In the genomic region with DNA sequence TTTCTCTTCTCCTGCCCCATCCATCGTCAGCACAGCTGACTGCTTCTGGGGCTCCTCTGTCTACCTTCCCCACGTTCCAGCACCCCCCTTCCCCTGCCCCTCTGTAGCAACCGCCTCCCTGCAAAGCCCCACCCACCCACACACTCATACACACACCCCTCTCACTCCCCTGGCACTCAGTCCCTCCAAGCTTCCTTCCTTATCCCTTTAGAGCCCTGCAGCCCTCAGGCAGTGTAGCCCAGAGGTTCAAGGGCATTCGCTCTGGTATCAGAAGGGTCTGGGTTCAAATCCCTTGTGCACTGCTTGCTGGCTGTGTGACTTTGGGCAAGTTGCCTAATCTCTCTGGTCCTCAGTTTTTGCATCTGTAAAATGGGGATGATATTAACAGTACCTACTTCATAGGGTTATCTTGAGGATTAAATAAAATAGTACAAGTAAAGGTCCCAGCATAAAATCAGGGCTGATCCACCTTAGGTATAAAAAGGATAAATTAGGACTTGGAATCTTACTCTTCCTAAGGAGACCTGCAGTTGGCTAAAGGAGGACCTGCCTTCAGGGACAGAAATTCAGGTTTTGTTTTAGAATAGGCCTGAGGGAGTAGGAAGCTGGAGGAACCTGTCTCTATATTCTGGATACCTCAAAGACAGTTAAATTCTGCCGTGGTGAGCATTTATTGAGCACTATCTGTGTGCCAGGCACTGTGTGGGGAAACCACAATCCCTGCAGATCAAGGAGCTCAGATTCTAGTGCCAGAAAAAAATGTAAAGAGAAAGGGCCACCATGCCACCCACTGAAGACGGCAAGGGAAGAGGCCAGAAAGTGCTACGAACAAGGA, we compare ENCODE assay signal across 11 cellular contexts.
DNase-seq lines count a peak whose midpoint lies in the region; ATAC-seq, FAIRE-seq and TF ChIP-seq lines count a peak whose summit lies in the region.
"Had no signal": no experiment of that assay in that cellular context is flagged by ENCODE, and none has a peak within 500 bp of the region (broad histone marks: within the 10 kb centered on the region; RNA-seq: fewer than 3 reads in every experiment).

No MANE protein-coding gene starts in this region.

- no TSS peak for BruUV-seq in Calu3 (replicated peaks; lab: Mats Ljungman, UMichigan)

- H3K4me3 ChIP-seq in brain microvascular endothelial cell (ENCODE audit: low read depth, low read length) (peak overlapping the region; percentile 12), smooth muscle cell (no peak overlapping the region), lower leg skin (ENCODE audit: low read depth, poor library complexity, severe bottlenecking) (no peak overlapping the region)

- H3K4me1 ChIP-seq in smooth muscle cell (ENCODE audit: low read depth), result no peaks in the 10 kb centered on the region

- TF ChIP-seq CTCF in Calu3 (IDR thresholded peaks at IDR 0.05; ENCODE audit: unreplicated experiment), result no peak
- no peak for TF ChIP-seq CTCF in brain microvascular endothelial cell (IDR thresholded peaks at IDR 0.05; ENCODE audit: low read depth, low read length, missing control alignments)
- TF ChIP-seq CTCF in smooth muscle cell (IDR thresholded peaks at IDR 0.05; ENCODE audit: borderline replicate concordance, insufficient read depth, poor library complexity, severe bottlenecking), result no peak
- no peak for TF ChIP-seq CTCF in lower leg skin (IDR thresholded peaks at IDR 0.05)

- no peaks in the 10 kb centered on the region for H3K4me1 Mint-ChIP-seq in Calu3 (ENCODE audit: low read depth, unreplicated experiment)

- H3K27me3 Mint-ChIP-seq in Calu3 (ENCODE audit: unreplicated experiment), result no peaks in the 10 kb centered on the region

- no peaks in the 10 kb centered on the region for H3K36me3 Mint-ChIP-seq in Calu3 (ENCODE audit: insufficient read depth, unreplicated experiment)
- H3K36me3 Mint-ChIP-seq: activated naive CD4-positive, alpha-beta T cell treated with anti-CD3 and anti-CD28 coated beads, Interleukin-2, amount 50 U/mL, for 72 hours had no signal

- 56% methylated on average over 6 of the region's 7 CpGs for WGBS in smooth muscle cell (ENCODE audit: low lambda C conversion rate)
- WGBS in lower leg skin, 2 donors, result 17 to 19% methylated on average over 7 of the region's 7 CpGs

- intact Hi-C loops in Calu3 (cut with micrococcal nuclease; ENCODE audit: unreplicated experiment) (no loop called here), left colon (cut with DNase I, micrococcal nuclease) (no loop called here), lower leg skin (cut with DNase I; ENCODE audit: low total_unique reads) (no loop called here)

- H3K4me2 ChIP-seq in smooth muscle cell, result no peak overlapping the region

- H3F3A ChIP-seq in smooth muscle cell (ENCODE audit: low read depth), result no peaks in the 10 kb centered on the region

- FAIRE-seq in GM12892 (lab: Jason Lieb, UNC), result no peak

- in situ Hi-C loops in brain microvascular endothelial cell (cut with HindIII; ENCODE audit: low pct_ligation_motif_present, low sequenced_read_pairs), result no loop called here

- no peaks in the 10 kb centered on the region for H3K79me2 ChIP-seq in smooth muscle cell (ENCODE audit: low read depth)

- H3K36me3 ChIP-seq in brain microvascular endothelial cell (replicated peaks) (no peaks in the 10 kb centered on the region), smooth muscle cell (ENCODE audit: low read depth) (no peaks in the 10 kb centered on the region)

- DNase-seq in Calu3 (no peak), brain microvascular endothelial cell (no peak), left colon (no peak), smooth muscle cell (lab: John Stamatoyannopoulos, UW; ENCODE audit: unreplicated experiment) (no peak), GM12892 (ENCODE audit: insufficient read length) (no peak), NCI-H69 (lab: John Stamatoyannopoulos, UW) (no peak), lower leg skin (ENCODE audit: low spot score in 2 of 2) (no peak), DMS 273 (lab: John Stamatoyannopoulos, UW; ENCODE audit: unreplicated experiment) (no peak)
- DNase-seq: activated CD4-positive, alpha-beta T cell treated with anti-CD3 and anti-CD28 coated beads, Interleukin-2, amount 50 U/mL, for 1 hour had no signal

- H3K27ac Mint-ChIP-seq in Calu3 (ENCODE audit: unreplicated experiment), result peak overlapping the region; percentile 27
- H3K27ac Mint-ChIP-seq: activated naive CD4-positive, alpha-beta T cell treated with anti-CD3 and anti-CD28 coated beads, Interleukin-2, amount 50 U/mL, for 72 hours; endodermal cell had no signal

- no peak overlapping the region for H2AFZ ChIP-seq in smooth muscle cell (ENCODE audit: low read depth)

- H3K9ac ChIP-seq in smooth muscle cell (ENCODE audit: low read depth), result no peak overlapping the region

- CTCF ChIA-PET in Calu3 (lab: Charles Lee), result interaction anchor here (1.0 to 1.2 kb wide), 2 partner anchors 25 to 29 kb away, joined by 3 to 4 read pairs; no protein-coding TSS in a partner anchor

- no peaks in the 10 kb centered on the region for H4K20me1 ChIP-seq in smooth muscle cell (ENCODE audit: low read depth)

- H3K27ac ChIP-seq in brain microvascular endothelial cell, result no peak overlapping the region
- peak overlapping the region; percentile 12 for H3K27ac ChIP-seq in smooth muscle cell (ENCODE audit: low read depth)

- peak; percentile 72 for ATAC-seq in left colon
- ATAC-seq: activated naive CD4-positive, alpha-beta T cell treated with anti-CD3 and anti-CD28 coated beads, Interleukin-2, amount 50 U/mL, for 72 hours had no signal

- no peak overlapping the region for H3K4me3 Mint-ChIP-seq in Calu3 (ENCODE audit: low read depth, unreplicated experiment)
- H3K4me3 Mint-ChIP-seq: endodermal cell had no signal

- H3K27me3 ChIP-seq in brain microvascular endothelial cell (replicated peaks) (no peaks in the 10 kb centered on the region), smooth muscle cell (ENCODE audit: low read depth) (no peaks in the 10 kb centered on the region)

- no peaks in the 10 kb centered on the region for H3K9me3 Mint-ChIP-seq in Calu3 (ENCODE audit: low read depth, unreplicated experiment)
- H3K9me3 Mint-ChIP-seq: activated naive CD4-positive, alpha-beta T cell treated with anti-CD3 and anti-CD28 coated beads, Interleukin-2, amount 50 U/mL, for 72 hours; endodermal cell had no signal

- H3K9me3 ChIP-seq in smooth muscle cell (replicated peaks; ENCODE audit: low read depth), result no peaks in the 10 kb centered on the region

- no peak for TF ChIP-seq POLR2A in GM12892 (IDR thresholded peaks at IDR 0.05; ENCODE audit: low read depth, low read length)
- no peak for TF ChIP-seq POLR2A in lower leg skin (IDR thresholded peaks at IDR 0.05)
